ENCODE assay signal across 14 cellular contexts in genomic region chr1:215631489-215631888, GRCh38.
DNase-seq lines count a peak whose midpoint lies in the region; ATAC-seq and TF ChIP-seq lines count a peak whose summit lies in the region.
"Had no signal": no experiment of that assay in that cellular context is flagged by ENCODE, and none has a peak within 500 bp of the region (broad histone marks: within the 10 kb centered on the region; RNA-seq: fewer than 3 reads in every experiment).

No MANE protein-coding gene starts in this region.

- H3K27me3 Mint-ChIP-seq in endodermal cell (ENCODE audit: insufficient read depth): no peaks in the 10 kb centered on the region

- H3K36me3 ChIP-seq in mesenchymal stem cell (ENCODE audit: control insufficient read depth in 1 of 2, insufficient read depth in 2 of 2, low read depth in 1 of 2, low read length in 2 of 2) (no peaks in the 10 kb centered on the region), endodermal cell (ENCODE audit: control insufficient read depth, insufficient read depth, low read length) (no peaks in the 10 kb centered on the region)
- H3K36me3 ChIP-seq: thoracic aorta had no signal

- no peak overlapping the region for H3K27ac Mint-ChIP-seq in endodermal cell
- H3K27ac Mint-ChIP-seq: nephron; T-helper 1 cell treated with Interleukin-12 subunit alpha and Interleukin-12 subunit beta and Interleukin-4 antibody, amounts not matched to agents 30 μg/mL and 1 μg/mL, for 36 hours had no signal

- H3K27ac ChIP-seq in mesenchymal stem cell (ENCODE audit: low read length, poor library complexity, severe bottlenecking): no peak overlapping the region
- no peak overlapping the region for H3K27ac ChIP-seq in endodermal cell (ENCODE audit: low read depth, low read length)
- H3K27ac ChIP-seq: thoracic aorta had no signal

- no peak overlapping the region for H2BK15ac ChIP-seq in mesenchymal stem cell (ENCODE audit: low read depth, poor library complexity, severe bottlenecking)

- H4K8ac ChIP-seq in mesenchymal stem cell (ENCODE audit: low read length): no peak overlapping the region

- WGBS in mesenchymal stem cell: 61% methylated on average over 3 of the region's 3 CpGs
- WGBS in endodermal cell (ENCODE audit: insufficient coverage in 1 of 2, insufficient read length in 1 of 2), 2 experiments: 72% methylated on average over 3 of the region's 3 CpGs; no CpG with 5 or more reads in 1 of the 2 experiments

- no peak overlapping the region for H2BK12ac ChIP-seq in mesenchymal stem cell (ENCODE audit: low read length in 2 of 2)

- no peaks in the 10 kb centered on the region for H3K36me3 Mint-ChIP-seq in endodermal cell (ENCODE audit: low read depth)

- H3K4me2 ChIP-seq in mesenchymal stem cell (ENCODE audit: low read length, poor library complexity, severe bottlenecking): no peak overlapping the region

- no peak overlapping the region for H4K91ac ChIP-seq in mesenchymal stem cell (ENCODE audit: low read length)

- no peak overlapping the region for H2BK5ac ChIP-seq in mesenchymal stem cell (ENCODE audit: low read depth, low read length, poor library complexity, severe bottlenecking)

- H3K4ac ChIP-seq in mesenchymal stem cell (ENCODE audit: low read depth in 1 of 2, low read length in 2 of 2): no peak overlapping the region

- TF ChIP-seq CTCF in omental fat pad (IDR thresholded peaks at IDR 0.05) (no peak), endodermal cell (conservative IDR thresholded peaks at IDR 0.05) (no peak)

- peak; percentile 36 for DNase-seq in HCEC 1CT
- DNase-seq in NCI-H2171 (lab: John Stamatoyannopoulos, UW): peak; percentile 87
- peak; percentile 14 for DNase-seq in amniotic stem cell (lab: John Stamatoyannopoulos, UW)
- peak; percentile 6 for DNase-seq in mesenchymal stem cell
- DNase-seq in omental fat pad (ENCODE audit: low spot score): no peak
- DNase-seq in endodermal cell: no peak
- DNase-seq: activated T-cell treated with anti-CD3 and anti-CD28 coated beads, Interleukin-2, amount 50 U/mL, for 4 hours; NCI-H1048; stimulated activated CD4-positive, alpha-beta T cell treated with anti-CD3 and anti-CD28 coated beads, Interleukin-4, amount 100 ng/mL, for 24 hours had no signal

- H3K4me1 ChIP-seq in mesenchymal stem cell (ENCODE audit: control insufficient read depth, insufficient read depth, low read depth, low read length): peaks cover 6% of the 10 kb centered on the region
- H3K4me1 ChIP-seq in endodermal cell (ENCODE audit: control insufficient read depth, insufficient read depth, low read length): peaks cover 2% of the 10 kb centered on the region

- no peak overlapping the region for H2BK120ac ChIP-seq in mesenchymal stem cell (ENCODE audit: low read depth, low read length)

- H3K4me3 ChIP-seq in mesenchymal stem cell (ENCODE audit: insufficient read depth in 1 of 2, low read depth in 1 of 2, low read length in 2 of 2): no peak overlapping the region
- no peak overlapping the region for H3K4me3 ChIP-seq in endodermal cell (ENCODE audit: low read length)
- H3K4me3 ChIP-seq: thoracic aorta had no signal

- no peaks in the 10 kb centered on the region for H3K79me1 ChIP-seq in mesenchymal stem cell (replicated peaks; ENCODE audit: low read length, poor library complexity, severe bottlenecking)

- peaks cover 9% of the 10 kb centered on the region for H3K4me1 Mint-ChIP-seq in endodermal cell

- H3K9me3 ChIP-seq in mesenchymal stem cell (ENCODE audit: control insufficient read depth, low read length) (no peaks in the 10 kb centered on the region), endodermal cell (ENCODE audit: control insufficient read depth, low read length) (no peaks in the 10 kb centered on the region)
- H3K9me3 ChIP-seq: thoracic aorta had no signal

- H2AFZ ChIP-seq in mesenchymal stem cell (ENCODE audit: low read depth, low read length): no peak overlapping the region

- H3K4me3 Mint-ChIP-seq in endodermal cell: no peak overlapping the region
- H3K4me3 Mint-ChIP-seq: activated T-cell treated with anti-CD3 and anti-CD28 coated beads, Interleukin-2, amount 50 U/mL, for 4 hours; nephron; T-helper 1 cell treated with Interleukin-12 subunit alpha and Interleukin-12 subunit beta and Interleukin-4 antibody, amounts not matched to agents 30 μg/mL and 1 μg/mL, for 36 hours had no signal

- H2AK5ac ChIP-seq in mesenchymal stem cell (ENCODE audit: low read length, severe bottlenecking): no peak overlapping the region

- H3K18ac ChIP-seq in mesenchymal stem cell (ENCODE audit: low read depth in 1 of 2, low read length in 2 of 2): no peak overlapping the region

- ATAC-seq in omental fat pad (ENCODE audit: low FRiP score): no peak
- ATAC-seq in GM18511 (IDR thresholded peaks at IDR 0.05; ENCODE audit: unreplicated experiment): no peak
- ATAC-seq in HG03520 (IDR thresholded peaks at IDR 0.05; ENCODE audit: unreplicated experiment): no peak
- ATAC-seq: activated T-cell treated with anti-CD3 and anti-CD28 coated beads, Interleukin-2, amount 50 U/mL, for 4 hours had no signal

- H3K9ac ChIP-seq in mesenchymal stem cell (ENCODE audit: low read length) (no peak overlapping the region), endodermal cell (ENCODE audit: extremely low read depth, low read length, poor library complexity, severe bottlenecking) (no peak overlapping the region)

- no peak overlapping the region for H3K14ac ChIP-seq in mesenchymal stem cell (ENCODE audit: low read length in 2 of 2)

- H3K23ac ChIP-seq in mesenchymal stem cell (ENCODE audit: low read length in 2 of 2): no peak overlapping the region

- H3K9me3 Mint-ChIP-seq in endodermal cell: no peaks in the 10 kb centered on the region
- H3K9me3 Mint-ChIP-seq: activated T-cell treated with anti-CD3 and anti-CD28 coated beads, Interleukin-2, amount 50 U/mL, for 4 hours; nephron; T-helper 1 cell treated with Interleukin-12 subunit alpha and Interleukin-12 subunit beta and Interleukin-4 antibody, amounts not matched to agents 30 μg/mL and 1 μg/mL, for 36 hours had no signal

- H3K27me3 ChIP-seq in mesenchymal stem cell (ENCODE audit: control insufficient read depth in 1 of 2, insufficient read depth in 1 of 2, low read length in 2 of 2) (no peaks in the 10 kb centered on the region), endodermal cell (ENCODE audit: control insufficient read depth, insufficient read depth, low read length, poor library complexity, severe bottlenecking) (no peaks in the 10 kb centered on the region)

Comparison
In these comparisons a context has a peak if more than half of its experiments do, and no peak if none do; other contexts are left out.
1. DNase-seq: peak in HCEC 1CT (single experiment), NCI-H2171 (single experiment), amniotic stem cell (single experiment) and mesenchymal stem cell (single experiment); none in omental fat pad (single experiment) and endodermal cell (single experiment).